15 cellular contexts compared by ENCODE assay signal in the genomic region with DNA sequence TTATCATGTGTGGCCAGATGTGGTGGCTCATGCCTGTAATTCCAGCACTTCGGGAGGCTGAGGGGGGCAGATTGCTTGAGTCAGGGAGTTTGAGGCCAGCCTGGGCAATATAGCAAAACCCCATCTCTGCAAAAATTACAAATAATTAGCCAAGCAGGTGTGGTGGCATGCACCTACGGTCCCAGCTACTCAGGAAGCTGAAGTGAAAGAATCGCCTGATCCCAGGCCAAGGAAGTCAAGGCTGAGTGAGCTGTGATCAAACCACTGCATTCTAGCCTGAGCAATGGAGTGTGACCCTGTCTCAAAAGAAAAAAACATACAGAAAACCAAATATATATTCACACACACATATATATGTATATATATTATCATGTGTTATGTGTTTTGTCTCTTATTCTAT. TPM values are rescaled to one million over a fixed set of nuclear protein-coding genes. Genes with fewer than 3 reads are reported as not detected.
DNase-seq lines count a peak whose midpoint lies in the region; ATAC-seq, FAIRE-seq and TF ChIP-seq lines count a peak whose summit lies in the region.
"Had no signal": no experiment of that assay in that cellular context is flagged by ENCODE, and none has a peak within 500 bp of the region (broad histone marks: within the 10 kb centered on the region; RNA-seq: fewer than 3 reads in every experiment).

No MANE protein-coding gene starts in this region.

- H3K27me3 Mint-ChIP-seq in activated naive CD8-positive, alpha-beta T cell treated with anti-CD3 and anti-CD28 coated beads for 36 hours, result peaks cover 37% of the 10 kb centered on the region

- H3K4me3 ChIP-seq in spleen, result no peak overlapping the region
- H3K4me3 ChIP-seq: cardiac muscle cell had no signal

- no peaks in the 10 kb centered on the region for H3K9me3 Mint-ChIP-seq in activated naive CD8-positive, alpha-beta T cell treated with anti-CD3 and anti-CD28 coated beads for 36 hours
- H3K9me3 Mint-ChIP-seq: activated T-helper 17 cell treated with anti-CD3 and anti-CD28 coated beads, Interleukin-2, amount 50 U/mL, for 72 hours had no signal

- no peak overlapping the region for H3K27ac Mint-ChIP-seq in activated naive CD8-positive, alpha-beta T cell treated with anti-CD3 and anti-CD28 coated beads for 36 hours
- H3K27ac Mint-ChIP-seq: activated T-helper 17 cell treated with anti-CD3 and anti-CD28 coated beads, Interleukin-2, amount 50 U/mL, for 72 hours had no signal

- intact Hi-C loops in spleen (cut with DNase I; ENCODE audit: low total_unique reads), result no loop called here

- no peaks in the 10 kb centered on the region for H3K9me3 ChIP-seq in spleen

- peak; percentile 83 for FAIRE-seq in GM12892 (lab: Jason Lieb, UNC)

- 51 to 71% (median 71%) methylated on average over 3 of the region's 3 CpGs for WGBS in spleen, 5 donors

- no peaks in the 10 kb centered on the region for H3K36me3 ChIP-seq in spleen
- H3K36me3 ChIP-seq: cardiac muscle cell had no signal

- no peaks in the 10 kb centered on the region for H3K36me3 Mint-ChIP-seq in activated naive CD8-positive, alpha-beta T cell treated with anti-CD3 and anti-CD28 coated beads for 36 hours

- no peak overlapping the region for H3K27ac ChIP-seq in spleen
- H3K27ac ChIP-seq: cardiac muscle cell, parathyroid adenoma had no signal

- no peak overlapping the region for H3K4me3 Mint-ChIP-seq in activated naive CD8-positive, alpha-beta T cell treated with anti-CD3 and anti-CD28 coated beads for 36 hours
- H3K4me3 Mint-ChIP-seq: activated T-helper 17 cell treated with anti-CD3 and anti-CD28 coated beads, Interleukin-2, amount 50 U/mL, for 72 hours had no signal

- no peaks in the 10 kb centered on the region for H3K4me1 ChIP-seq in spleen
- H3K4me1 ChIP-seq: parathyroid adenoma had no signal

- TF ChIP-seq POLR2A in GM12892 (IDR thresholded peaks at IDR 0.05; ENCODE audit: low read depth, low read length) (no peak), spleen (IDR thresholded peaks at IDR 0.05) (no peak)

- DNase-seq in GM12892 (ENCODE audit: insufficient read length) (no peak), T-helper 2 cell (no peak), spleen (no peak), UCSD-AML1 (lab: John Stamatoyannopoulos, UW; ENCODE audit: unreplicated experiment) (no peak)
- DNase-seq in activated naive CD8-positive, alpha-beta T cell treated with anti-CD3 and anti-CD28 coated beads for 36 hours, result no peak
- DNase-seq: EL, midbrain had no signal

- H3K4me1 Mint-ChIP-seq in activated naive CD8-positive, alpha-beta T cell treated with anti-CD3 and anti-CD28 coated beads for 36 hours, result no peaks in the 10 kb centered on the region
- H3K4me1 Mint-ChIP-seq: activated T-helper 17 cell treated with anti-CD3 and anti-CD28 coated beads, Interleukin-2, amount 50 U/mL, for 72 hours had no signal

- ATAC-seq in GM19463 (IDR thresholded peaks at IDR 0.05; ENCODE audit: unreplicated experiment) (peak; percentile 83), HG02840 (IDR thresholded peaks at IDR 0.05; ENCODE audit: low FRiP score, unreplicated experiment) (peak; percentile 65), HG03460 (IDR thresholded peaks at IDR 0.05; ENCODE audit: unreplicated experiment) (peak; percentile 83)
- ATAC-seq: activated T-helper 17 cell treated with anti-CD3 and anti-CD28 coated beads, Interleukin-2, amount 50 U/mL, for 72 hours; esophagus mucosa had no signal

- no peak for TF ChIP-seq CTCF in spleen (IDR thresholded peaks at IDR 0.05 in 8 of 11, conservative IDR thresholded peaks at IDR 0.05 in 3 of 11)

- peaks cover 0 to 20% (median 0%) of the 10 kb centered on the region in 7 donors for H3K27me3 ChIP-seq in spleen (replicated peaks in 1 of 7)
- H3K27me3 ChIP-seq: cardiac muscle cell had no signal

RNA-seq across cellular contexts. Expression of a gene that starts 15.0 kb away (rescaled TPM):
- polyA plus RNA-seq in GM12892 (2012; ENCODE audit: missing spikeins), result 1.5 TPM
- not detected for total RNA-seq in activated naive CD8-positive, alpha-beta T cell treated with anti-CD3 and anti-CD28 coated beads for 36 hours
- total RNA-seq in spleen, result not detected
- not detected for polyA plus RNA-seq in spleen
- total RNA-seq: activated T-helper 17 cell treated with anti-CD3 and anti-CD28 coated beads, Interleukin-2, amount 50 U/mL, for 72 hours; esophagus mucosa; subcutaneous adipose tissue had no signal
